Comparison of ENCODE assay signal across 9 cellular contexts in the genomic region with DNA sequence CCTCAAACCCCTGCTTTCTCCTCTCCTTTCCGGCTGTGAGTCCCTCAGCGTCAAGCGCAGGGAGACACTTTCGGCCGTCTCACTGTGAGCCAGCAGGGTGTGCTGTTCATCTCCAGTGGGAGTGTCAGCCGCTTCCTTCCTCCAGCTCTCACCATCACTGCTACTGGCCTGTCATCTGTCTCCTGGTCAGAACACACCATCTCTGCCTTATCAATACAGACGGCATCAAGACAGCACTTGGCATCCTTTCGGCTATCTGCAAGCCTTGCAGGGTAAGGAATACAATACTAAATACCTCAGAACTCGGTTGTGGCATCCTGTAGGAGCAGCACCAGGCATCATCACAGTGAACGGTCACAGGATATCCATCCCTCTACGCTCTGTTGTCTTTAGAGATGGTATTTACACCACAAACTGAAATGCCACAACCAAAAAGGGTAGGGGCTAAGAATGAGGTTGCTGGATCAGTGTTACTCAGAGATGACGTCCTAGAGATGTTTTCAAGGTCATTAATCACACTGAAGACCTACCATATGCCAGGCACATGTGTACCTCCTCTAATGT. TPM values are rescaled to one million over a fixed set of nuclear protein-coding genes. Genes with fewer than 3 reads are reported as not detected.
A peak's percentile ranks its signal among the peaks of the same experiment; 100 is the strongest.
DNase-seq lines count a peak whose midpoint lies in the region; ATAC-seq, FAIRE-seq and TF ChIP-seq lines count a peak whose summit lies in the region.
"Had no signal": no experiment of that assay in that cellular context is flagged by ENCODE, and none has a peak within 500 bp of the region (broad histone marks: within the 10 kb centered on the region; RNA-seq: fewer than 3 reads in every experiment).

No MANE protein-coding gene starts in this region.

- H3K4me3 ChIP-seq in A549: no peak overlapping the region
- no peak overlapping the region for H3K4me3 ChIP-seq in GM12864 (ENCODE audit: low read depth, low read length)
- no peak overlapping the region for H3K4me3 ChIP-seq in esophagus muscularis mucosa
- no peak overlapping the region for H3K4me3 ChIP-seq in neural progenitor cell

- H3K9me3 ChIP-seq in A549: peaks cover 3% of the 10 kb centered on the region; the same call in 1 of the 3 replicates
- no peaks in the 10 kb centered on the region for H3K9me3 ChIP-seq in esophagus muscularis mucosa
- H3K9me3 ChIP-seq in neural progenitor cell (ENCODE audit: low read depth): no peaks in the 10 kb centered on the region

- TF ChIP-seq POLR2A in A549 (IDR thresholded peaks at IDR 0.05; ENCODE audit: low read length) (no peak), esophagus muscularis mucosa (IDR thresholded peaks at IDR 0.05; ENCODE audit: low read depth) (no peak)

- WGBS in A549 (ENCODE audit: missing lambda C conversion rate): 80% methylated on average over 12 of the region's 12 CpGs
- WGBS in esophagus muscularis mucosa: 55% methylated on average over 12 of the region's 12 CpGs

- CTCF ChIA-PET in A549 (lab: Yijun Ruan, JAX): interaction anchor here (0.9 to 3.6 kb wide), 4 partner anchors 10 to 66 kb away, joined by 3 to 19 read pairs (median 4); no protein-coding TSS in a partner anchor

- H3K27ac ChIP-seq in A549 (no peak overlapping the region), esophagus muscularis mucosa (replicated peaks in 1 of 4) (no peak overlapping the region), neural progenitor cell (no peak overlapping the region)

- FAIRE-seq in A549 (lab: Jason Lieb, UNC): no peak

- H3K79me2 ChIP-seq in neural progenitor cell (ENCODE audit: low read depth): no peaks in the 10 kb centered on the region

- peaks cover 5% of the 10 kb centered on the region for H3K27me3 Mint-ChIP-seq in neural progenitor cell (ENCODE audit: insufficient read depth, low read depth)
- peaks cover 8% of the 10 kb centered on the region for H3K27me3 Mint-ChIP-seq in activated T-cell treated with anti-CD3 and anti-CD28 coated beads, Interleukin-2, amount 50 U/mL, for 72 hours (ENCODE audit: low read depth)
- H3K27me3 Mint-ChIP-seq: central memory CD8-positive, alpha-beta T cell had no signal

- peaks cover 3% of the 10 kb centered on the region for H3K9me3 Mint-ChIP-seq in neural progenitor cell
- no peaks in the 10 kb centered on the region for H3K9me3 Mint-ChIP-seq in activated T-cell treated with anti-CD3 and anti-CD28 coated beads, Interleukin-2, amount 50 U/mL, for 72 hours
- H3K9me3 Mint-ChIP-seq: central memory CD8-positive, alpha-beta T cell had no signal

- H3K27ac Mint-ChIP-seq in neural progenitor cell: no peak overlapping the region
- H3K27ac Mint-ChIP-seq in activated T-cell treated with anti-CD3 and anti-CD28 coated beads, Interleukin-2, amount 50 U/mL, for 72 hours: no peak overlapping the region

- H3K27me3 ChIP-seq in esophagus muscularis mucosa: no peaks in the 10 kb centered on the region
- H3K27me3 ChIP-seq in neural progenitor cell: no peaks in the 10 kb centered on the region

- no peaks in the 10 kb centered on the region for H3K4me1 Mint-ChIP-seq in neural progenitor cell
- H3K4me1 Mint-ChIP-seq in activated T-cell treated with anti-CD3 and anti-CD28 coated beads, Interleukin-2, amount 50 U/mL, for 72 hours (ENCODE audit: low read depth): no peaks in the 10 kb centered on the region
- H3K4me1 Mint-ChIP-seq: central memory CD8-positive, alpha-beta T cell had no signal

- 0 out of 5 replicates have a peak, but pooled peaks of 1 of the 2 experiments have one; percentile 20 for TF ChIP-seq RAD21 in A549 (conservative IDR thresholded peaks at IDR 0.05 in 1 of 2, IDR thresholded peaks at IDR 0.05 in 1 of 2)

- peaks cover 5% of the 10 kb centered on the region for H4K20me1 ChIP-seq in neural progenitor cell (ENCODE audit: low read depth)

- POLR2A ChIA-PET in A549 (lab: Yijun Ruan, JAX): no interaction called here

- peaks cover 23% of the 10 kb centered on the region for H3F3A ChIP-seq in neural progenitor cell (ENCODE audit: low read depth)

- no peak overlapping the region for H3K9ac ChIP-seq in neural progenitor cell

- H3K36me3 Mint-ChIP-seq in neural progenitor cell: peaks cover 12% of the 10 kb centered on the region
- H3K36me3 Mint-ChIP-seq in activated T-cell treated with anti-CD3 and anti-CD28 coated beads, Interleukin-2, amount 50 U/mL, for 72 hours (ENCODE audit: insufficient read depth in 2 of 2): no peaks in the 10 kb centered on the region

- DNase-seq in A549 (ENCODE audit: low read depth in 1 of 2, low spot score in 1 of 2) (peak in 1 of 2 experiments; percentile 51), GM12864 (ENCODE audit: low read depth) (no peak), SHP77 (lab: John Stamatoyannopoulos, UW) (peak; percentile 63 to 68), esophagus muscularis mucosa (ENCODE audit: extremely low spot score) (no peak), neural progenitor cell (ENCODE audit: low spot score) (peak; percentile 61)
- no peak for DNase-seq in activated T-cell treated with anti-CD3 and anti-CD28 coated beads, Interleukin-2, amount 50 U/mL, for 72 hours

- TF ChIP-seq CTCF in A549 (IDR thresholded peaks at IDR 0.05) (peak; percentile 27; the same call in 2 of the 3 replicates), GM12864 (IDR thresholded peaks at IDR 0.05; ENCODE audit: low read depth, low read length, missing control alignments) (peak; percentile 37), esophagus muscularis mucosa (IDR thresholded peaks at IDR 0.05) (peak in 2 of 3 experiments; percentile 31 to 60), neural progenitor cell (IDR thresholded peaks at IDR 0.05) (peak; percentile 59)

- H3K4me2 ChIP-seq in A549 (no peak overlapping the region), neural progenitor cell (no peak overlapping the region)

- no peak overlapping the region for H2AFZ ChIP-seq in neural progenitor cell (replicated peaks)

- ATAC-seq in A549: peak; percentile 82 to 84
- no peak for ATAC-seq in activated T-cell treated with anti-CD3 and anti-CD28 coated beads, Interleukin-2, amount 50 U/mL, for 72 hours (replicated peaks in 1 of 2)
- no peak for ATAC-seq in GM19328 (IDR thresholded peaks at IDR 0.05; ENCODE audit: unreplicated experiment)
- no peak for ATAC-seq in GM21529 (IDR thresholded peaks at IDR 0.05; ENCODE audit: unreplicated experiment)

- no peak overlapping the region for H3K4me3 Mint-ChIP-seq in neural progenitor cell
- no peak overlapping the region for H3K4me3 Mint-ChIP-seq in activated T-cell treated with anti-CD3 and anti-CD28 coated beads, Interleukin-2, amount 50 U/mL, for 72 hours
- H3K4me3 Mint-ChIP-seq: central memory CD8-positive, alpha-beta T cell had no signal

- intact Hi-C loops in esophagus muscularis mucosa (cut with DNase I): no loop called here

- H3K36me3 ChIP-seq in esophagus muscularis mucosa (peaks cover 7 to 45% (median 37%) of the 10 kb centered on the region in 4 donors), neural progenitor cell (peaks cover 5% of the 10 kb centered on the region)

- H3K4me1 ChIP-seq in A549 (no peaks in the 10 kb centered on the region), esophagus muscularis mucosa (no peaks in the 10 kb centered on the region), neural progenitor cell (no peaks in the 10 kb centered on the region)

- no peak for TF ChIP-seq EP300 in A549 (IDR thresholded peaks at IDR 0.05)
- no peak for TF ChIP-seq EP300 in esophagus muscularis mucosa (IDR thresholded peaks at IDR 0.05)

TF ChIP-seq in A549, 52 proteins besides CTCF, POLR2A, EP300 and RAD21:
- peak; percentile 68; the same call in 1 of the 2 replicates for TF ChIP-seq RFX5 (IDR thresholded peaks at IDR 0.05)
- TF ChIP-seq CEBPB (IDR thresholded peaks at IDR 0.05): no peak

RNA-seq across cellular contexts. Expression of gene CMTM4, which starts 20.7 kb away (rescaled TPM):
- polyA plus RNA-seq in A549 (2011; rRNA removed) (58.6 and 61.6 TPM in 2 replicates), A549 (2017; fragmentation: RNase III; extraction: RNeasy Plus Mini Kit Qiagen cat#74134 plus additional on column Dnase treatment) (22.9 to 25.9 TPM (median 24.8 TPM) in 3 replicates)
- polyA plus RNA-seq in A549 (2012; cell fraction: cytosol; rRNA removed): 18.3 and 23.1 TPM in 2 replicates
- polyA plus RNA-seq in A549 (2012; cell fraction: nucleus; rRNA removed): 18.4 and 26.4 TPM in 2 replicates
- 75.1 and 83.9 TPM in 2 replicates for polyA minus RNA-seq in A549 (2011; rRNA and poly(A)+ RNA removed)
- total RNA-seq in esophagus muscularis mucosa (10 to 100 TPM in 3 of 4 donors, 1 to 10 TPM in 1; 9.8 to 19.8 (median 15.0) TPM), neural progenitor cell (ENCODE audit: low replicate concordance) (25.9 and 39.5 TPM in 2 replicates)
- total RNA-seq in activated T-cell treated with anti-CD3 and anti-CD28 coated beads, Interleukin-2, amount 50 U/mL, for 72 hours: 1 to 10 TPM; 3.7 to 3.9 TPM

RNA-seq across cellular contexts. Expression of gene DYNC1LI2, which starts 34.2 kb away (rescaled TPM):
- polyA plus RNA-seq in A549 (2011; rRNA removed) (112 and 128 TPM in 2 replicates), A549 (2017; fragmentation: RNase III; extraction: RNeasy Plus Mini Kit Qiagen cat#74134 plus additional on column Dnase treatment) (93.5 to 107 TPM (median 96.5 TPM) in 3 replicates)
- 31.5 and 34.1 TPM in 2 replicates for polyA plus RNA-seq in A549 (2012; cell fraction: cytosol; rRNA removed)
- 88.8 and 137 TPM in 2 replicates for polyA plus RNA-seq in A549 (2012; cell fraction: nucleus; rRNA removed)
- 65.1 and 72.7 TPM in 2 replicates for polyA minus RNA-seq in A549 (2011; rRNA and poly(A)+ RNA removed)
- total RNA-seq in esophagus muscularis mucosa (100 to 1,000 TPM; 167 to 203 (median 186) TPM), neural progenitor cell (ENCODE audit: low replicate concordance) (94.3 and 104 TPM in 2 replicates)
- 10 to 100 TPM; 60.0 to 67.6 TPM for total RNA-seq in activated T-cell treated with anti-CD3 and anti-CD28 coated beads, Interleukin-2, amount 50 U/mL, for 72 hours

Comparison
In these comparisons a context has a peak if more than half of its experiments do, and no peak if none do; other contexts are left out.
1. ATAC-seq: peak in A549 (2 of 2); none in activated T-cell treated with anti-CD3 and anti-CD28 coated beads, Interleukin-2, amount 50 U/mL, for 72 hours (0 of 2), GM19328 (single experiment) and GM21529 (single experiment).
2. DNase-seq: peak in SHP77 (2 of 2) and neural progenitor cell (single experiment); none in GM12864 (single experiment), esophagus muscularis mucosa (single experiment) and activated T-cell treated with anti-CD3 and anti-CD28 coated beads, Interleukin-2, amount 50 U/mL, for 72 hours (0 of 2).
3. Peak in every context shown above with its lines, with median percentiles within 50 percentile points of each other: CTCF ChIP-seq.